12 cellular contexts compared by ENCODE assay signal in the genomic region with DNA sequence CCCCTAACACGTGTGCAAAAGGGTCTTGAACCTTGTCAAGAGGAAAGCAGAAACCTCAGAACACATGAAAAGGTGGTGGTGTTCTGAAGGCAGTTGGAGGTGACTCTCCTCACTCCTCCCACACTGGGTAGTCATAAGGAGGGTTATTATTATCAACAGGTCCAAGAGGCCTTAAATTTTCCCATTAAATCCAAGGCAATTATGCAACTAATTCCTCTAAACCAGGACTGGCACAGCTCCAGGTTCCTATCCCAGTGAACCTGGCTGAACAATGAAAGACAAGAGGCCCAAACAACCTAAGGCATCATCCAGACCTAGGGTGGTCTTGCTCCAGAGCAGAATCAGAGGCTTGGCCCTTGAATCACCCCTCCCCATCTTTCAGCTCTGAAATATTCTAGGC.
"Had no signal": no experiment of that assay in that cellular context is flagged by ENCODE, and none has a peak within 500 bp of the region (broad histone marks: within the 10 kb centered on the region; RNA-seq: fewer than 3 reads in every experiment).

No MANE protein-coding gene starts in this region.

- H3K4me2 ChIP-seq: neural progenitor cell had no signal

- H3K36me3 ChIP-seq: gastroesophageal sphincter, ovary, sigmoid colon had no signal

- DNase-seq: activated naive CD4-positive, alpha-beta T cell; activated naive CD8-positive, alpha-beta T cell treated with anti-CD3 and anti-CD28 coated beads, Interleukin-2, amount 10 ng/mL, durations not matched to agents 7 days and 5 days; activated T-cell treated with anti-CD3 and anti-CD28 coated beads for 4 hours; anterior cingulate cortex; dorsolateral prefrontal cortex; erythroblast; ovary; sigmoid colon; stimulated activated CD4-positive, alpha-beta T cell treated with anti-CD3 and anti-CD28 coated beads, Interleukin-1b, Interleukin-23, amount 100 ng/mL, for 48 hours had no signal

- H3K4me3 ChIP-seq: dorsolateral prefrontal cortex, gastroesophageal sphincter, lung, neural progenitor cell, ovary, sigmoid colon had no signal

- H2AFZ ChIP-seq: neural progenitor cell had no signal

- H3K9me3 ChIP-seq: ovary, sigmoid colon had no signal

- ATAC-seq: gastroesophageal sphincter had no signal

- H3K4me1 ChIP-seq: gastroesophageal sphincter, sigmoid colon had no signal

- H3K27me3 ChIP-seq: dorsolateral prefrontal cortex, gastroesophageal sphincter, neural progenitor cell, ovary, sigmoid colon had no signal

- H3K27ac ChIP-seq: dorsolateral prefrontal cortex, gastroesophageal sphincter, neural progenitor cell, ovary, sigmoid colon had no signal

- H3K9ac ChIP-seq: neural progenitor cell had no signal
